29 cellular contexts compared by ENCODE assay signal in genomic region chr4:173177232-173177631, GRCh38. TPM values are rescaled to one million over a fixed set of nuclear protein-coding genes. Genes with fewer than 3 reads are reported as not detected.
DNase-seq lines count a peak whose midpoint lies in the region; ATAC-seq, FAIRE-seq and TF ChIP-seq lines count a peak whose summit lies in the region.
"Had no signal": no experiment of that assay in that cellular context is flagged by ENCODE, and none has a peak within 500 bp of the region (broad histone marks: within the 10 kb centered on the region; RNA-seq: fewer than 3 reads in every experiment).

No MANE protein-coding gene starts in this region.

- TF ChIP-seq POLR2A in GM12878 (IDR thresholded peaks at IDR 0.05; ENCODE audit: low read depth, low read length), result no peak
- no peak for TF ChIP-seq POLR2A in heart left ventricle (IDR thresholded peaks at IDR 0.05)
- TF ChIP-seq POLR2A in sigmoid colon (IDR thresholded peaks at IDR 0.05), result no peak

- RAD21 ChIA-PET in GM12878 (lab: Charles Lee; ENCODE audit: unreplicated experiment), result interaction anchor here (1.0 to 1.8 kb wide), 4 partner anchors 9 to 81 kb away, joined by 3 to 4 read pairs (median 3); no protein-coding TSS in a partner anchor

- H3K9me3 Mint-ChIP-seq in activated T-cell treated with anti-CD3 and anti-CD28 coated beads, Interleukin-2, amount 50 U/mL, for 4 hours, result no peaks in the 10 kb centered on the region
- H3K9me3 Mint-ChIP-seq: activated naive CD4-positive, alpha-beta T cell treated with anti-CD3 and anti-CD28 coated beads, Interleukin-2, amount 10 ng/mL, durations not matched to agents 7 days and 5 days; activated T-helper 1 cell treated with anti-CD3 and anti-CD28 coated beads, Interleukin-12 subunit alpha, Interleukin-12 subunit beta, Interleukin-2, Interleukin-4 antibody, amounts not matched to agents 30 ng/mL and 10 ng/mL and 1 ng/mL, durations not matched to agents 14 hours and 24 hours and 36 hours; IgD-negative memory B cell; naive B cell had no signal

- no peak overlapping the region for H3K4me3 Mint-ChIP-seq in activated T-cell treated with anti-CD3 and anti-CD28 coated beads, Interleukin-2, amount 50 U/mL, for 4 hours
- H3K4me3 Mint-ChIP-seq: activated naive CD4-positive, alpha-beta T cell treated with anti-CD3 and anti-CD28 coated beads, Interleukin-2, amount 10 ng/mL, durations not matched to agents 7 days and 5 days; activated T-helper 1 cell treated with anti-CD3 and anti-CD28 coated beads, Interleukin-12 subunit alpha, Interleukin-12 subunit beta, Interleukin-2, Interleukin-4 antibody, amounts not matched to agents 30 ng/mL and 10 ng/mL and 1 ng/mL, durations not matched to agents 14 hours and 24 hours and 36 hours had no signal

- H3K4me3 ChIP-seq in SK-N-SH (ENCODE audit: low read depth in 2 of 2, low read length in 1 of 2), result no peak overlapping the region
- peak overlapping the region; percentile 20; the same call in 1 of the 2 replicates for H3K4me3 ChIP-seq in Karpas-422 (ENCODE audit: low read length)
- no peak overlapping the region for H3K4me3 ChIP-seq in GM12878
- H3K4me3 ChIP-seq in heart left ventricle, result no peak overlapping the region
- no peak overlapping the region for H3K4me3 ChIP-seq in sigmoid colon
- H3K4me3 ChIP-seq: GM23248, left ventricle myocardium inferior, PC-9, prostate gland, thoracic aorta, uterus had no signal

- no peak for TF ChIP-seq EP300 in SK-N-SH (IDR thresholded peaks at IDR 0.05; ENCODE audit: borderline replicate concordance in 1 of 2, low read depth in 1 of 2, low read length in 1 of 2)
- no peak for TF ChIP-seq EP300 in GM12878 (IDR thresholded peaks at IDR 0.05; ENCODE audit: borderline replicate concordance in 1 of 2, control insufficient read depth in 1 of 2, low read depth in 2 of 2, low read length in 2 of 2)
- TF ChIP-seq EP300 in sigmoid colon (IDR thresholded peaks at IDR 0.05), result no peak

- peaks cover 20% of the 10 kb centered on the region for H3F3A ChIP-seq in SK-N-SH (replicated peaks; ENCODE audit: insufficient read depth)

- H3K36me3 Mint-ChIP-seq in activated T-cell treated with anti-CD3 and anti-CD28 coated beads, Interleukin-2, amount 50 U/mL, for 4 hours (ENCODE audit: insufficient read depth), result no peaks in the 10 kb centered on the region
- H3K36me3 Mint-ChIP-seq: activated naive CD4-positive, alpha-beta T cell treated with anti-CD3 and anti-CD28 coated beads, Interleukin-2, amount 10 ng/mL, durations not matched to agents 7 days and 5 days; IgD-negative memory B cell; naive B cell had no signal

- 81% methylated on average over 3 of the region's 3 CpGs for WGBS in SK-N-SH (ENCODE audit: low lambda C conversion rate)
- WGBS in GM12878 (ENCODE audit: insufficient coverage, insufficient replicate concordance, low lambda C conversion rate, missing lambda C conversion rate), result 81% methylated on average over 3 of the region's 3 CpGs
- WGBS in heart left ventricle, 4 donors, result 68 to 73% (median 70%) methylated on average over 3 of the region's 3 CpGs
- WGBS in sigmoid colon, 2 donors, result 73 to 83% methylated on average over 3 of the region's 3 CpGs

- H3K27me3 ChIP-seq in SK-N-SH (ENCODE audit: insufficient read depth), result no peaks in the 10 kb centered on the region
- no peaks in the 10 kb centered on the region for H3K27me3 ChIP-seq in Karpas-422 (ENCODE audit: low read length)
- no peaks in the 10 kb centered on the region for H3K27me3 ChIP-seq in GM12878 (replicated peaks in 1 of 2; ENCODE audit: control insufficient read depth in 2 of 2, insufficient read depth in 2 of 2, low read length in 1 of 2)
- no peaks in the 10 kb centered on the region for H3K27me3 ChIP-seq in heart left ventricle
- H3K27me3 ChIP-seq in sigmoid colon, result no peaks in the 10 kb centered on the region
- H3K27me3 ChIP-seq: brain microvascular endothelial cell, uterus had no signal

- ATAC-seq in SK-N-SH treated with all-trans-retinoic acid at 6 μM for 48 hours (no peak), GM12878 (no peak), heart left ventricle (no peak)
- no peak for ATAC-seq in activated T-cell treated with anti-CD3 and anti-CD28 coated beads, Interleukin-2, amount 50 U/mL, for 4 hours

- H3K9ac ChIP-seq in SK-N-SH (no peak overlapping the region), Karpas-422 (ENCODE audit: low read length) (peak overlapping the region; percentile 27; the same call in 1 of the 2 replicates), GM12878 (ENCODE audit: control insufficient read depth, insufficient read depth, low read length) (no peak overlapping the region)
- H3K9ac ChIP-seq: GM23248 had no signal

- 0 out of 2 replicates have a peak, but pooled peaks have one; percentile 9 for TF ChIP-seq RAD21 in SK-N-SH (IDR thresholded peaks at IDR 0.05; ENCODE audit: low read length)
- peak; percentile 31; the same call in 1 of the 2 replicates for TF ChIP-seq RAD21 in GM12878 (IDR thresholded peaks at IDR 0.05; ENCODE audit: insufficient read depth, low read depth, low read length)

- intact Hi-C loops in GM12878 (cut with micrococcal nuclease; ENCODE audit: unreplicated experiment), result no loop called here
- intact Hi-C loops in heart left ventricle (cut with DNase I), result loop anchor here in 5 of 10 donors (10.0 kb wide), 3 partner anchors 58 to 152 kb away; no protein-coding TSS in a partner anchor
- intact Hi-C loops in sigmoid colon (cut with DNase I), result no loop called here

- DNase-seq in SK-N-SH (no peak), Karpas-422 (no peak), GM12878 (ENCODE audit: low read depth, low spot score) (no peak), heart left ventricle (no peak), sigmoid colon (no peak)
- no peak for DNase-seq in activated CD8-positive, alpha-beta memory T cell treated with anti-CD3 and anti-CD28 coated beads, Interleukin-2, amount 50 U/mL, for 48 hours
- no peak for DNase-seq in activated T-cell treated with anti-CD3 and anti-CD28 coated beads, Interleukin-2, amount 50 U/mL, for 4 hours
- DNase-seq: activated naive CD4-positive, alpha-beta T cell treated with anti-CD3 and anti-CD28 coated beads, Interleukin-2, amount 10 ng/mL, durations not matched to agents 7 days and 5 days; AML-193; amniotic stem cell; brain microvascular endothelial cell; GDM1; GM23248; islet precursor cell; left ventricle myocardium inferior; naive B cell; NCI-H1436; NCI-H446 treated with DMSO at 0.1 percent for 48 hours; PC-9; Right ventricle myocardium superior; stimulated activated CD4-positive, alpha-beta T cell treated with anti-CD3 and anti-CD28 coated beads, Interleukin-15, amount 100 ng/mL, for 24 hours; stimulated activated naive CD4-positive, alpha-beta T cell treated with Interleukin-2 at 50 U/mL for 16 hours; SW 1271; uterus had no signal

- no peak for FAIRE-seq in GM12878 (lab: Jason Lieb, UNC)

- peaks cover 0 to 43% of the 10 kb centered on the region in 2 experiments; a peak in 3 of 4 replicates for H3K4me1 ChIP-seq in SK-N-SH (ENCODE audit: control insufficient read depth in 1 of 2, insufficient read depth in 2 of 2, low read depth in 1 of 2, low read length in 1 of 2)
- H3K4me1 ChIP-seq in Karpas-422 (ENCODE audit: low read length), result peaks cover 99% of the 10 kb centered on the region
- peaks cover 14% of the 10 kb centered on the region for H3K4me1 ChIP-seq in GM12878 (ENCODE audit: control insufficient read depth, insufficient read depth, low read length)
- H3K4me1 ChIP-seq in heart left ventricle, result peaks cover 0 to 43% (median 4%) of the 10 kb centered on the region in 12 donors
- peaks cover 0 to 19% (median 14%) of the 10 kb centered on the region in 4 donors for H3K4me1 ChIP-seq in sigmoid colon
- H3K4me1 ChIP-seq: prostate gland, uterus had no signal

- H3K4me2 ChIP-seq in SK-N-SH (no peak overlapping the region), Karpas-422 (ENCODE audit: low read depth, low read length, poor library complexity, severe bottlenecking) (peak overlapping the region; percentile 55), GM12878 (ENCODE audit: control insufficient read depth, insufficient read depth) (peak overlapping the region; percentile 28; the same call in 1 of the 2 replicates)
- H3K4me2 ChIP-seq: PC-9 had no signal

- in situ Hi-C loops in GM12878 (cut with MboI), result no loop called here

- no peak overlapping the region for H2AFZ ChIP-seq in SK-N-SH (ENCODE audit: low read depth)
- no peak overlapping the region for H2AFZ ChIP-seq in Karpas-422 (ENCODE audit: low read length)
- no peak overlapping the region for H2AFZ ChIP-seq in GM12878 (ENCODE audit: control insufficient read depth, low read depth, low read length)
- H2AFZ ChIP-seq: GM23248, PC-9 had no signal

- H3K36me3 ChIP-seq in SK-N-SH (replicated peaks in 1 of 2; ENCODE audit: control insufficient read depth in 1 of 2, insufficient read depth in 2 of 2, low read length in 1 of 2) (no peaks in the 10 kb centered on the region), Karpas-422 (ENCODE audit: insufficient read depth, low read length) (no peaks in the 10 kb centered on the region), GM12878 (ENCODE audit: control insufficient read depth in 2 of 2, insufficient read depth in 2 of 2, low read length in 1 of 2) (no peaks in the 10 kb centered on the region), heart left ventricle (no peaks in the 10 kb centered on the region), sigmoid colon (no peaks in the 10 kb centered on the region)
- H3K36me3 ChIP-seq: brain microvascular endothelial cell, left ventricle myocardium inferior, prostate gland, thoracic aorta, uterus had no signal

- BruUV-seq in GM12878 (replicated peaks; lab: Mats Ljungman, UMichigan), result no TSS peak

- CTCF ChIA-PET in SK-N-SH (lab: Yijun Ruan, JAX) (interaction anchor here (0.9 to 3.8 kb wide), 3 partner anchors 8 to 164 kb away, joined by 4 to 16 read pairs (median 6); no protein-coding TSS in a partner anchor), GM12878 (lab: Yijun Ruan, JAX) (interaction anchor here (1.0 to 1.4 kb wide), 3 partner anchors 10 to 80 kb away, joined by 3 read pairs; no protein-coding TSS in a partner anchor)

- H3K9me2 ChIP-seq in SK-N-SH (no peaks in the 10 kb centered on the region), Karpas-422 (replicated peaks; ENCODE audit: insufficient read depth, low read length) (no peaks in the 10 kb centered on the region)

- peaks cover 42% of the 10 kb centered on the region for H3K4me1 Mint-ChIP-seq in activated T-cell treated with anti-CD3 and anti-CD28 coated beads, Interleukin-2, amount 50 U/mL, for 4 hours (ENCODE audit: low read depth)

- POLR2A ChIA-PET in SK-N-SH (lab: Yijun Ruan, JAX), result no interaction called here
- POLR2A ChIA-PET in GM12878 (lab: Charles Lee), result no interaction called here

- H3K27ac ChIP-seq in SK-N-SH (ENCODE audit: low read depth in 2 of 2, low read length in 1 of 2) (no peak overlapping the region), Karpas-422 (ENCODE audit: low read length) (peak overlapping the region; percentile 78), GM12878 (ENCODE audit: control insufficient read depth, insufficient read depth) (no peak overlapping the region), heart left ventricle (no peak overlapping the region), sigmoid colon (no peak overlapping the region)
- H3K27ac ChIP-seq: brain microvascular endothelial cell, GM23248, left ventricle myocardium inferior, PC-9, prostate gland, thoracic aorta, uterus had no signal

- TF ChIP-seq CTCF in SK-N-SH (IDR thresholded peaks at IDR 0.05), result no peak
- TF ChIP-seq CTCF in GM12878 (IDR thresholded peaks at IDR 0.05 in 2 of 3, conservative IDR thresholded peaks at IDR 0.05 in 1 of 3; ENCODE audit: control insufficient read depth in 2 of 3, extremely low read depth in 1 of 3, insufficient read depth in 1 of 3, low read depth in 3 of 3, low read length in 3 of 3), result no peak
- TF ChIP-seq CTCF in heart left ventricle (IDR thresholded peaks at IDR 0.05), result no peak
- no peak for TF ChIP-seq CTCF in sigmoid colon (IDR thresholded peaks at IDR 0.05)

- SMC1A ChIA-PET in GM12878 (lab: Charles Lee; ENCODE audit: uncharacterized antibody, unreplicated experiment), result interaction anchor here (0.5 to 1.5 kb wide), 9 partner anchors 9 to 164 kb away, joined by 3 read pairs; no protein-coding TSS in a partner anchor

- peaks cover 83% of the 10 kb centered on the region for H3K79me2 ChIP-seq in SK-N-SH (ENCODE audit: insufficient read depth)
- H3K79me2 ChIP-seq in Karpas-422 (ENCODE audit: low read length), result peaks cover 100% of the 10 kb centered on the region
- peaks cover 71% of the 10 kb centered on the region for H3K79me2 ChIP-seq in GM12878 (ENCODE audit: control insufficient read depth, insufficient read depth, low read length)

- H3K9me3 ChIP-seq in SK-N-SH (no peaks in the 10 kb centered on the region), Karpas-422 (ENCODE audit: low read length) (no peaks in the 10 kb centered on the region), GM12878 (replicated peaks; ENCODE audit: control insufficient read depth, insufficient read depth, low read length) (no peaks in the 10 kb centered on the region), heart left ventricle (no peaks in the 10 kb centered on the region), sigmoid colon (no peaks in the 10 kb centered on the region)
- H3K9me3 ChIP-seq: left ventricle myocardium inferior, prostate gland, thoracic aorta, uterus had no signal

- H3K27me3 Mint-ChIP-seq in activated T-cell treated with anti-CD3 and anti-CD28 coated beads, Interleukin-2, amount 50 U/mL, for 4 hours (ENCODE audit: low read depth), result no peaks in the 10 kb centered on the region
- H3K27me3 Mint-ChIP-seq: activated naive CD4-positive, alpha-beta T cell treated with anti-CD3 and anti-CD28 coated beads, Interleukin-2, amount 10 ng/mL, durations not matched to agents 7 days and 5 days; IgD-negative memory B cell; naive B cell had no signal

- H4K20me1 ChIP-seq in SK-N-SH (ENCODE audit: insufficient read depth) (0 out of 2 replicates have a peak, but pooled peaks cover 6% of the 10 kb centered on the region), Karpas-422 (ENCODE audit: insufficient read depth, low read depth, low read length) (no peaks in the 10 kb centered on the region), GM12878 (ENCODE audit: control insufficient read depth, insufficient read depth) (no peaks in the 10 kb centered on the region)

RNA-seq across cellular contexts. Expression of gene GALNT7, which starts 8.6 kb away (rescaled TPM):
- polyA plus RNA-seq in SK-N-SH (2012; rRNA removed) (14.8 and 20.0 TPM in 2 replicates), GM12878 (2011; rRNA removed) (32.2 and 47.5 TPM in 2 replicates), GM12878 (2014; fragmentation: Illumina TruSeq; extraction: Trizol) (31.1 and 42.1 TPM in 2 replicates), GM12878 (2014; fragmentation: Nextera tagmentation; extraction: Ambion mirVana) (10 to 100 TPM; 14.2 to 14.8 TPM), GM12878 (2014; rRNA removed) (16.8 and 20.8 TPM in 2 replicates), GM12878 (2016; fragmentation: Nextera tagmentation; extraction: Ambion mirVana) (10 to 100 TPM; 27.6 to 33.0 TPM), heart left ventricle (1 to 10 TPM; 2.3 to 4.1 TPM), sigmoid colon (10 to 100 TPM; 15.5 to 22.7 (median 16.8) TPM)
- 22.1 and 24.6 TPM in 2 replicates for polyA plus RNA-seq in SK-N-SH (2012; cell fraction: cytosol; rRNA removed)
- polyA plus RNA-seq in SK-N-SH (2012; cell fraction: nucleus; rRNA removed), result 9.7 and 28.0 TPM in 2 replicates
- 17.0 and 28.9 TPM in 2 replicates for total RNA-seq in Karpas-422 (2014; rRNA removed; shearing (Covaris generic); ENCODE audit: low replicate concordance)
- total RNA-seq in GM12878 (2013; cell fraction: nucleolus; rRNA removed), result 74.9 and 78.4 TPM in 2 replicates
- total RNA-seq in GM12878 (2014; rRNA removed) (19.1 and 26.5 TPM in 2 replicates), GM12878 (2014; rRNA removed; fragmentation: Illumina TruSeq; extraction: Trizol) (31.7 and 33.2 TPM in 2 replicates), GM12878 (2021) (30.3 and 32.4 TPM in 2 replicates), heart left ventricle (10 to 100 TPM in 1 of 9 donors, 1 to 10 TPM in 8; 3.1 to 12.8 (median 6.6) TPM), sigmoid colon (10 to 100 TPM; 13.2 to 18.6 (median 16.7) TPM)
- polyA plus RNA-seq in GM12878 (2011; ENCODE audit: low read depth), result 7.9 TPM
- polyA plus RNA-seq in GM12878 (2011; cell fraction: cytosol; rRNA removed), result 10.6 and 11.0 TPM in 2 replicates
- 31.9 and 33.0 TPM in 2 replicates for polyA plus RNA-seq in GM12878 (2011; cell fraction: nucleus; rRNA removed)
- polyA plus RNA-seq in GM12878 (2012), result 11.3 and 14.8 TPM in 2 replicates
- polyA minus RNA-seq in GM12878 (2011; rRNA and poly(A)+ RNA removed), result 28.1 and 41.5 TPM in 2 replicates
- polyA minus RNA-seq in GM12878 (2011; cell fraction: cytosol; rRNA and poly(A)+ RNA removed), result 13.7 and 18.7 TPM in 2 replicates
- polyA minus RNA-seq in GM12878 (2011; cell fraction: nucleus; rRNA and poly(A)+ RNA removed), result 21.0 and 45.9 TPM in 2 replicates
- total RNA-seq in activated T-cell treated with anti-CD3 and anti-CD28 coated beads, Interleukin-2, amount 50 U/mL, for 4 hours, result 10 to 100 TPM in 2 of 3 donors, 1 to 10 TPM in 1; 10.0 to 10.3 (median 10.2) TPM

Comparison
In these comparisons a context has a peak if more than half of its experiments do, and no peak if none do; other contexts are left out.
1. Of the 26 proteins assayed by ChIP-seq in both GM12878 and SK-N-SH: peak only in GM12878: none; only in SK-N-SH: none; in both: RAD21; in neither: 25.